In genomic region chr3:69082805-69083204, GRCh38 we compare ENCODE assay signal across 9 cellular contexts. TPM values are rescaled to one million over a fixed set of nuclear protein-coding genes. Genes with fewer than 3 reads are reported as not detected.
DNase-seq lines count a peak whose midpoint lies in the region; ATAC-seq, FAIRE-seq and TF ChIP-seq lines count a peak whose summit lies in the region.
"Had no signal": no experiment of that assay in that cellular context is flagged by ENCODE, and none has a peak within 500 bp of the region (broad histone marks: within the 10 kb centered on the region; RNA-seq: fewer than 3 reads in every experiment).

No MANE protein-coding gene starts in this region.

- H3K4me3 Mint-ChIP-seq in activated naive CD8-positive, alpha-beta T cell treated with anti-CD3 and anti-CD28 coated beads, Interleukin-2, amount 50 U/mL, for 24 hours, result peak overlapping the region; percentile 66
- H3K4me3 Mint-ChIP-seq in mesothelial cell of epicardium, result no peak overlapping the region

- H3K4me2 ChIP-seq in A549 (peak overlapping the region; percentile 95), SK-N-SH (peak overlapping the region; percentile 72)

- intact Hi-C loops in stomach (cut with DNase I; ENCODE audit: low total_unique reads), result no loop called here

- peaks cover 43% of the 10 kb centered on the region for H3F3A ChIP-seq in SK-N-SH (replicated peaks; ENCODE audit: insufficient read depth)

- FAIRE-seq in A549 (lab: Jason Lieb, UNC), result no peak

- H3K9me3 Mint-ChIP-seq in activated naive CD8-positive, alpha-beta T cell treated with anti-CD3 and anti-CD28 coated beads, Interleukin-2, amount 50 U/mL, for 24 hours, result no peaks in the 10 kb centered on the region
- no peaks in the 10 kb centered on the region for H3K9me3 Mint-ChIP-seq in mesothelial cell of epicardium

- ATAC-seq in A549, result no peak
- ATAC-seq in GM18867 (IDR thresholded peaks at IDR 0.05; ENCODE audit: unreplicated experiment), result peak; percentile 57
- ATAC-seq in HG03097 (IDR thresholded peaks at IDR 0.05; ENCODE audit: low FRiP score, unreplicated experiment), result peak; percentile 48
- peak; percentile 73 for ATAC-seq in activated naive CD8-positive, alpha-beta T cell treated with anti-CD3 and anti-CD28 coated beads, Interleukin-2, amount 50 U/mL, for 24 hours

- H3K36me3 Mint-ChIP-seq in activated naive CD8-positive, alpha-beta T cell treated with anti-CD3 and anti-CD28 coated beads, Interleukin-2, amount 50 U/mL, for 24 hours (ENCODE audit: low read depth), result peaks cover 13% of the 10 kb centered on the region
- H3K36me3 Mint-ChIP-seq in mesothelial cell of epicardium, result no peaks in the 10 kb centered on the region

- H3K4me3 ChIP-seq in A549 (no peak overlapping the region), SK-N-SH (ENCODE audit: low read depth in 2 of 2, low read length in 1 of 2) (no peak overlapping the region; a peak in 1 of 4 replicates), stomach (no peak overlapping the region)

- DNase-seq in A549 (ENCODE audit: low read depth in 1 of 2, low spot score in 1 of 2) (peak in 1 of 2 experiments; percentile 43), SK-N-SH (no peak), mesothelial cell of epicardium (ENCODE audit: low spot score in 2 of 2, unreplicated experiment in 2 of 2) (no peak), stomach (peak; percentile 31), NCI-H1694 treated with DMSO at 0.1 percent for 48 hours (lab: John Stamatoyannopoulos, UW) (no peak)
- peak; percentile 72 for DNase-seq in activated naive CD8-positive, alpha-beta T cell treated with anti-CD3 and anti-CD28 coated beads, Interleukin-2, amount 50 U/mL, for 24 hours

- peak overlapping the region; percentile 99 for H3K27ac Mint-ChIP-seq in activated naive CD8-positive, alpha-beta T cell treated with anti-CD3 and anti-CD28 coated beads, Interleukin-2, amount 50 U/mL, for 24 hours
- peak overlapping the region; percentile 62 for H3K27ac Mint-ChIP-seq in mesothelial cell of epicardium

- no peaks in the 10 kb centered on the region for H3K9me2 ChIP-seq in SK-N-SH

- CTCF ChIA-PET in A549 (lab: Yijun Ruan, JAX) (no interaction called here), SK-N-SH (lab: Yijun Ruan, JAX) (interaction anchor here (1.7 kb wide), 1 partner anchor 38 kb away, joined by 3 read pairs; no protein-coding TSS in a partner anchor)

- H3K9ac ChIP-seq in SK-N-SH, result peak overlapping the region; percentile 86; the same call in 1 of the 2 replicates

- no peaks in the 10 kb centered on the region for H3K27me3 Mint-ChIP-seq in activated naive CD8-positive, alpha-beta T cell treated with anti-CD3 and anti-CD28 coated beads, Interleukin-2, amount 50 U/mL, for 24 hours
- no peaks in the 10 kb centered on the region for H3K27me3 Mint-ChIP-seq in mesothelial cell of epicardium (ENCODE audit: low read depth)

- H3K9me3 ChIP-seq in A549, result no peaks in the 10 kb centered on the region
- no peaks in the 10 kb centered on the region for H3K9me3 ChIP-seq in SK-N-SH
- H3K9me3 ChIP-seq in stomach, result no peaks in the 10 kb centered on the region

- H4K20me1 ChIP-seq in SK-N-SH (ENCODE audit: insufficient read depth), result no peaks in the 10 kb centered on the region; the same call in 1 of the 2 replicates

- TF ChIP-seq RAD21 in A549 (conservative IDR thresholded peaks at IDR 0.05 in 1 of 2, IDR thresholded peaks at IDR 0.05 in 1 of 2) (no peak), SK-N-SH (IDR thresholded peaks at IDR 0.05; ENCODE audit: low read length) (no peak)

- peak overlapping the region; percentile 76 to 96 for H3K27ac ChIP-seq in A549
- peak overlapping the region; percentile 81 to 94 for H3K27ac ChIP-seq in SK-N-SH (ENCODE audit: low read depth in 2 of 2, low read length in 1 of 2)
- peak overlapping the region in 4 of 5 donors; percentile 0 to 97 (median 62) for H3K27ac ChIP-seq in stomach

- TF ChIP-seq POLR2A in A549 (IDR thresholded peaks at IDR 0.05; ENCODE audit: low read length) (no peak), stomach (IDR thresholded peaks at IDR 0.05) (no peak)

- H3K79me2 ChIP-seq in SK-N-SH (ENCODE audit: insufficient read depth), result peaks cover 52% of the 10 kb centered on the region

- peak overlapping the region; percentile 69; the same call in 1 of the 2 replicates for H2AFZ ChIP-seq in SK-N-SH (ENCODE audit: low read depth)

- H3K4me1 ChIP-seq in A549, result peaks cover 63% of the 10 kb centered on the region
- peaks cover 40 to 41% of the 10 kb centered on the region in 2 experiments for H3K4me1 ChIP-seq in SK-N-SH (ENCODE audit: control insufficient read depth in 1 of 2, insufficient read depth in 2 of 2, low read depth in 1 of 2, low read length in 1 of 2)
- peaks cover 51 to 80% (median 73%) of the 10 kb centered on the region in 4 donors for H3K4me1 ChIP-seq in stomach

- TF ChIP-seq CTCF in A549 (IDR thresholded peaks at IDR 0.05) (no peak), SK-N-SH (IDR thresholded peaks at IDR 0.05) (no peak), mesothelial cell of epicardium (IDR thresholded peaks at IDR 0.05; ENCODE audit: unreplicated experiment) (no peak), stomach (IDR thresholded peaks at IDR 0.05) (no peak)

- POLR2A ChIA-PET in A549 (lab: Yijun Ruan, JAX), result interaction anchor here (2.0 kb wide), 1 partner anchor 30 kb away, joined by 4 read pairs; the partner anchor contains the start of gene TMF1
- POLR2A ChIA-PET in SK-N-SH (lab: Yijun Ruan, JAX), result no interaction called here

- no peaks in the 10 kb centered on the region for H3K27me3 ChIP-seq in SK-N-SH (ENCODE audit: insufficient read depth)
- no peaks in the 10 kb centered on the region for H3K27me3 ChIP-seq in stomach

- no peak for TF ChIP-seq EP300 in A549 (IDR thresholded peaks at IDR 0.05)
- peak in 1 of 2 experiments; percentile 40; a peak in 1 of 4 replicates for TF ChIP-seq EP300 in SK-N-SH (IDR thresholded peaks at IDR 0.05; ENCODE audit: borderline replicate concordance in 1 of 2, low read depth in 1 of 2, low read length in 1 of 2)
- no peak for TF ChIP-seq EP300 in stomach (IDR thresholded peaks at IDR 0.05)

- no peaks in the 10 kb centered on the region for H3K36me3 ChIP-seq in SK-N-SH (replicated peaks in 1 of 2; ENCODE audit: control insufficient read depth in 1 of 2, insufficient read depth in 2 of 2, low read length in 1 of 2)
- no peaks in the 10 kb centered on the region for H3K36me3 ChIP-seq in stomach

- peaks cover 69% of the 10 kb centered on the region for H3K4me1 Mint-ChIP-seq in activated naive CD8-positive, alpha-beta T cell treated with anti-CD3 and anti-CD28 coated beads, Interleukin-2, amount 50 U/mL, for 24 hours
- H3K4me1 Mint-ChIP-seq in mesothelial cell of epicardium, result peaks cover 55% of the 10 kb centered on the region

TF ChIP-seq in A549, 52 proteins besides CTCF, POLR2A, EP300 and RAD21 (continues in another document):
- TF ChIP-seq HOXB13 (CRISPR knock-in tag; IDR thresholded peaks at IDR 0.05; ENCODE audit: low read depth) (no peak), PHF8 (IDR thresholded peaks at IDR 0.05; ENCODE audit: borderline replicate concordance, low read depth) (no peak)

TF ChIP-seq in SK-N-SH, 30 proteins besides CTCF, POLR2A, EP300 and RAD21 (continues in another document):
- TF ChIP-seq FOSL2 (IDR thresholded peaks at IDR 0.05; ENCODE audit: borderline replicate concordance, low read depth) (peak; percentile 19; the same call in 1 of the 2 replicates), TCF12 (IDR thresholded peaks at IDR 0.05) (peak; percentile 49; the same call in 1 of the 2 replicates)

RNA-seq across cellular contexts. Expression of gene ARL6IP5, which starts 1.9 kb away (rescaled TPM):
- 86.6 and 109 TPM in 2 replicates for polyA plus RNA-seq in A549 (2011; rRNA removed)
- 31.8 and 36.1 TPM in 2 replicates for polyA plus RNA-seq in A549 (2012; cell fraction: cytosol; rRNA removed)
- 25.5 and 26.0 TPM in 2 replicates for polyA plus RNA-seq in A549 (2012; cell fraction: nucleus; rRNA removed)
- 73.8 to 78.7 TPM (median 76.9 TPM) in 3 replicates for polyA plus RNA-seq in A549 (2017; fragmentation: RNase III; extraction: RNeasy Plus Mini Kit Qiagen cat#74134 plus additional on column Dnase treatment)
- polyA minus RNA-seq in A549 (2011; rRNA and poly(A)+ RNA removed), result 50.4 and 67.8 TPM in 2 replicates
- 64.6 and 90.7 TPM in 2 replicates for polyA plus RNA-seq in SK-N-SH (2012; rRNA removed)
- 101 and 122 TPM in 2 replicates for polyA plus RNA-seq in SK-N-SH (2012; cell fraction: cytosol; rRNA removed)
- polyA plus RNA-seq in SK-N-SH (2012; cell fraction: nucleus; rRNA removed), result 24.8 and 38.2 TPM in 2 replicates
- total RNA-seq in mesothelial cell of epicardium, result 45.6 to 48.9 TPM (median 46.5 TPM) in 3 replicates
- 10 to 100 TPM; 13.4 to 74.2 (median 47.3) TPM for total RNA-seq in stomach
- polyA plus RNA-seq in stomach, result 10 to 100 TPM; 32.2 to 60.7 (median 51.0) TPM

RNA-seq across cellular contexts. Expression of gene UBA3, which starts 2.6 kb away (rescaled TPM):
- 54.0 and 62.7 TPM in 2 replicates for polyA plus RNA-seq in A549 (2011; rRNA removed)
- polyA plus RNA-seq in A549 (2012; cell fraction: cytosol; rRNA removed), result 19.3 and 20.9 TPM in 2 replicates
- 11.5 and 15.9 TPM in 2 replicates for polyA plus RNA-seq in A549 (2012; cell fraction: nucleus; rRNA removed)
- polyA plus RNA-seq in A549 (2017; fragmentation: RNase III; extraction: RNeasy Plus Mini Kit Qiagen cat#74134 plus additional on column Dnase treatment), result 41.9 to 54.6 TPM (median 50.0 TPM) in 3 replicates
- 11.5 and 18.7 TPM in 2 replicates for polyA minus RNA-seq in A549 (2011; rRNA and poly(A)+ RNA removed)
- polyA plus RNA-seq in SK-N-SH (2012; rRNA removed), result 43.0 and 62.0 TPM in 2 replicates
- polyA plus RNA-seq in SK-N-SH (2012; cell fraction: cytosol; rRNA removed), result 53.5 and 64.1 TPM in 2 replicates
- 50.1 and 92.6 TPM in 2 replicates for polyA plus RNA-seq in SK-N-SH (2012; cell fraction: nucleus; rRNA removed)
- 62.1 to 70.8 TPM (median 67.7 TPM) in 3 replicates for total RNA-seq in mesothelial cell of epicardium
- 10 to 100 TPM; 44.3 to 99.3 (median 64.6) TPM for total RNA-seq in stomach
- 10 to 100 TPM; 33.4 to 34.4 (median 33.5) TPM for polyA plus RNA-seq in stomach

RNA-seq across cellular contexts. Expression of gene TMF1, which starts 30.7 kb away (rescaled TPM):
- polyA plus RNA-seq in A549 (2011; rRNA removed) (13.9 and 17.2 TPM in 2 replicates), A549 (2017; fragmentation: RNase III; extraction: RNeasy Plus Mini Kit Qiagen cat#74134 plus additional on column Dnase treatment) (13.7 to 16.1 TPM (median 15.3 TPM) in 3 replicates), SK-N-SH (2012; rRNA removed) (3.2 and 4.3 TPM in 2 replicates), stomach (1 to 10 TPM; 6.0 to 7.5 (median 6.3) TPM)
- 2.2 and 2.4 TPM in 2 replicates for polyA plus RNA-seq in A549 (2012; cell fraction: cytosol; rRNA removed)
- 1.6 and 1.8 TPM in 2 replicates for polyA plus RNA-seq in A549 (2012; cell fraction: nucleus; rRNA removed)
- polyA minus RNA-seq in A549 (2011; rRNA and poly(A)+ RNA removed), result 8.2 and 9.3 TPM in 2 replicates
- polyA plus RNA-seq in SK-N-SH (2012; cell fraction: cytosol; rRNA removed), result 4.8 and 5.7 TPM in 2 replicates
- polyA plus RNA-seq in SK-N-SH (2012; cell fraction: nucleus; rRNA removed), result 5.4 and 9.2 TPM in 2 replicates
- total RNA-seq in mesothelial cell of epicardium (39.4 to 41.3 TPM (median 39.4 TPM) in 3 replicates), stomach (10 to 100 TPM; 12.2 to 53.8 (median 33.6) TPM)

RNA-seq across cellular contexts. Expression of gene LMOD3, which starts 39.6 kb away (rescaled TPM):
- not detected in 2 replicates for polyA plus RNA-seq in A549 (2011; rRNA removed)
- not detected in 2 replicates for polyA plus RNA-seq in A549 (2012; cell fraction: cytosol; rRNA removed)
- not detected in 2 replicates for polyA plus RNA-seq in A549 (2012; cell fraction: nucleus; rRNA removed)
- not detected in 3 replicates for polyA plus RNA-seq in A549 (2017; fragmentation: RNase III; extraction: RNeasy Plus Mini Kit Qiagen cat#74134 plus additional on column Dnase treatment)
- not detected in 2 replicates for polyA minus RNA-seq in A549 (2011; rRNA and poly(A)+ RNA removed)
- polyA plus RNA-seq in SK-N-SH (2012; rRNA removed), result not detected in 2 replicates
- not detected in 2 replicates for polyA plus RNA-seq in SK-N-SH (2012; cell fraction: cytosol; rRNA removed)
- not detected in 2 replicates for polyA plus RNA-seq in SK-N-SH (2012; cell fraction: nucleus; rRNA removed)
- not detected in 3 replicates for total RNA-seq in mesothelial cell of epicardium
- 1 to 10 TPM in 1 of 5 donors, under 1 TPM in 1, not detected in 3; 0.18 to 4.9 TPM for total RNA-seq in stomach
- polyA plus RNA-seq in stomach, result under 1 TPM in 2 of 3 donors, not detected in 1; 0.18 to 0.31 TPM
- polyA plus RNA-seq: neural cell had no signal

Comparison
In these comparisons a context has a peak if more than half of its experiments do, and no peak if none do; other contexts are left out.
1. ATAC-seq: peak in GM18867 (single experiment), HG03097 (single experiment) and activated naive CD8-positive, alpha-beta T cell treated with anti-CD3 and anti-CD28 coated beads, Interleukin-2, amount 50 U/mL, for 24 hours (single experiment); none in A549 (0 of 2).
2. DNase-seq: peak in activated naive CD8-positive, alpha-beta T cell treated with anti-CD3 and anti-CD28 coated beads, Interleukin-2, amount 50 U/mL, for 24 hours (single experiment) and stomach (single experiment); none in SK-N-SH (single experiment), mesothelial cell of epicardium (0 of 2) and NCI-H1694 treated with DMSO at 0.1 percent for 48 hours (single experiment).
3. Of the 12 proteins assayed by ChIP-seq in both A549 and SK-N-SH: peak only in A549: none; only in SK-N-SH: FOSL2, MAX and PBX3; in both: none; in neither: 8; mixed calls (peak in some experiments, not most) for 1.
4. Peak in every context shown above with its lines, with median percentiles within 50 percentile points of each other: H3K27ac ChIP-seq.